15 cellular contexts compared by ENCODE assay signal in the genomic region with DNA sequence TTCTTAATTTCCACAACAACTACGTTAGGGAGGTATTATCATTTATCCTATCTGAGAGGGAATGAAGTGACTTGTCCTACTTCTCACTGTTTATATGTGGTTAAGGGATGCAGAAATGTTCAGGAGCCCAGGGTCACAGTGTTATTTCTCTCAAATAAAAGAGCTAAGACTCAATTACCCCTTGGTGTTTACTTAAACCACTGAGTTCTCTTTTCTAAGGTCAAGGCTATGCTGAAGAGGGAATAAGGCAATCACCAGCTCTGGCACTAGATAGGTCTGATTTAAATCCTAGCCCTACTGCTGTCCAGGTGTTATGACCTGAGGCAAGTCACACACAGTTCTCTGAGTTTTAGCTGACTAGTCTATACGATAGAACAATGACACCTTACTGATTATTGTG.
"Had no signal": no experiment of that assay in that cellular context is flagged by ENCODE, and none has a peak within 500 bp of the region (broad histone marks: within the 10 kb centered on the region; RNA-seq: fewer than 3 reads in every experiment).

No MANE protein-coding gene starts in this region.

- DNase-seq: KBM-7, MM.1S, NCI-H1092 treated with DMSO at 0.1 percent for 48 hours, NCI-H1436, NCI-H187, NCI-H2029, NCI-H2171 treated with DMSO at 0.1 percent for 48 hours, NCI-H345, NCI-H446 treated with DMSO at 0.1 percent for 48 hours, NCI-H510A treated with DMSO at 0.1 percent for 48 hours, NCI-H526, Right ventricle myocardium superior, RPMI8226, SK-N-SH, SW 1271 had no signal

- H3K9me3 ChIP-seq: SK-N-SH had no signal
